In genomic region chr17:59762826-59763374, GRCh38 we compare ENCODE assay signal across 15 cellular contexts. TPM values are rescaled to one million over a fixed set of nuclear protein-coding genes. Genes with fewer than 3 reads are reported as not detected.
DNase-seq lines count a peak whose midpoint lies in the region; ATAC-seq and TF ChIP-seq lines count a peak whose summit lies in the region.
"Had no signal": no experiment of that assay in that cellular context is flagged by ENCODE, and none has a peak within 500 bp of the region (broad histone marks: within the 10 kb centered on the region; RNA-seq: fewer than 3 reads in every experiment).

No MANE protein-coding gene starts in this region.

- peaks cover 26% of the 10 kb centered on the region for H3K36me3 Mint-ChIP-seq in GM23338 (ENCODE audit: low read depth)

- TF ChIP-seq POLR2A in body of pancreas (IDR thresholded peaks at IDR 0.05), result no peak

- peaks cover 9% of the 10 kb centered on the region for H3K4me1 Mint-ChIP-seq in GM23338

- intact Hi-C loops in body of pancreas (cut with DNase I), result no loop called here

- H3K9me3 Mint-ChIP-seq in GM23338, result peaks cover 8% of the 10 kb centered on the region; the same call in 2 of the 3 replicates

- no peaks in the 10 kb centered on the region for H3K27me3 Mint-ChIP-seq in GM23338 (ENCODE audit: insufficient read depth, low read depth, poor library complexity)

- H3K4me1 ChIP-seq in GM23338 (ENCODE audit: insufficient read depth) (peaks cover 6% of the 10 kb centered on the region; the same call in 1 of the 2 replicates), RWPE2 (ENCODE audit: insufficient read depth, poor library complexity, severe bottlenecking) (peaks cover 51% of the 10 kb centered on the region), body of pancreas (peaks cover 26% of the 10 kb centered on the region), osteoblast (ENCODE audit: insufficient read depth, low read length) (peaks cover 51% of the 10 kb centered on the region)

- no peak overlapping the region for H3K4me2 ChIP-seq in GM23338
- peak overlapping the region; percentile 38 for H3K4me2 ChIP-seq in osteoblast (ENCODE audit: insufficient read depth, low read length)

- TF ChIP-seq CTCF in GM23338 (conservative IDR thresholded peaks at IDR 0.05; ENCODE audit: low read depth in 2 of 2), result no peak
- TF ChIP-seq CTCF in RWPE2 (IDR thresholded peaks at IDR 0.05; ENCODE audit: poor library complexity, severe bottlenecking), result no peak
- TF ChIP-seq CTCF in body of pancreas (IDR thresholded peaks at IDR 0.05), result no peak
- TF ChIP-seq CTCF in osteoblast (IDR thresholded peaks at IDR 0.05; ENCODE audit: extremely low read depth, low read depth, low read length), result no peak

- H2AFZ ChIP-seq in GM23338 (no peak overlapping the region), osteoblast (ENCODE audit: low read length) (no peak overlapping the region)

- no peak overlapping the region for H3K4me3 ChIP-seq in GM23338
- no peak overlapping the region for H3K4me3 ChIP-seq in RWPE2 (ENCODE audit: severe bottlenecking)
- H3K4me3 ChIP-seq in body of pancreas, result no peak overlapping the region
- H3K4me3 ChIP-seq in osteoblast (ENCODE audit: insufficient read depth, low read length), result no peak overlapping the region
- H3K4me3 ChIP-seq: dorsolateral prefrontal cortex, gastrocnemius medialis, thyroid gland had no signal

- H3K79me2 ChIP-seq in GM23338 (replicated peaks; ENCODE audit: insufficient read depth) (no peaks in the 10 kb centered on the region), osteoblast (ENCODE audit: insufficient read depth, low read length) (peaks cover 31% of the 10 kb centered on the region)

- no peak overlapping the region for H3K27ac Mint-ChIP-seq in GM23338
- H3K27ac Mint-ChIP-seq: nephron progenitor cell had no signal

- H3K27me3 ChIP-seq in GM23338 (ENCODE audit: insufficient read depth), result no peaks in the 10 kb centered on the region
- no peaks in the 10 kb centered on the region for H3K27me3 ChIP-seq in RWPE2 (ENCODE audit: insufficient read depth, poor library complexity, severe bottlenecking)
- no peaks in the 10 kb centered on the region for H3K27me3 ChIP-seq in body of pancreas
- no peaks in the 10 kb centered on the region for H3K27me3 ChIP-seq in osteoblast (ENCODE audit: insufficient read depth, low read length)
- H3K27me3 ChIP-seq: dorsolateral prefrontal cortex, gastrocnemius medialis, thyroid gland had no signal

- DNase-seq in GM23338 (ENCODE audit: low spot score) (no peak), RWPE2 (ENCODE audit: low spot score) (no peak), body of pancreas (no peak), osteoblast (ENCODE audit: insufficient read length, low spot score, missing footprints) (no peak)
- DNase-seq in effector CD4-positive, alpha-beta T cell, result no peak
- DNase-seq: activated gamma-delta T cell, dorsolateral prefrontal cortex, gastrocnemius medialis, NCI-H146, NCI-H526 treated with DMSO at 0.1 percent for 48 hours, nephron progenitor cell, thyroid gland had no signal

- H3K9me3 ChIP-seq in RWPE2 (ENCODE audit: severe bottlenecking) (no peaks in the 10 kb centered on the region), body of pancreas (no peaks in the 10 kb centered on the region), osteoblast (ENCODE audit: low read depth, low read length) (no peaks in the 10 kb centered on the region)
- H3K9me3 ChIP-seq: gastrocnemius medialis, thyroid gland had no signal

- no peaks in the 10 kb centered on the region for H3K9me2 ChIP-seq in GM23338 (ENCODE audit: insufficient read depth)

- H3K27ac ChIP-seq in GM23338 (ENCODE audit: low read depth) (peak overlapping the region; percentile 50; the same call in 1 of the 2 replicates), RWPE2 (ENCODE audit: poor library complexity, severe bottlenecking) (peak overlapping the region; percentile 99), body of pancreas (peak overlapping the region in 3 of 4 donors; percentile 59 to 84 (median 61)), osteoblast (ENCODE audit: low read depth, low read length) (peak overlapping the region; percentile 100)
- H3K27ac ChIP-seq: gastrocnemius medialis, VCaP had no signal

- ATAC-seq in GM23338, result no peak
- ATAC-seq in RWPE2 (ENCODE audit: low read depth), result no peak
- no peak for ATAC-seq in body of pancreas
- ATAC-seq in HG03521 (IDR thresholded peaks at IDR 0.05; ENCODE audit: unreplicated experiment), result no peak
- no peak for ATAC-seq in GM18909 (IDR thresholded peaks at IDR 0.05; ENCODE audit: poor library complexity, unreplicated experiment)
- ATAC-seq: gastrocnemius medialis had no signal

- H3K36me3 ChIP-seq in GM23338 (ENCODE audit: insufficient read depth) (no peaks in the 10 kb centered on the region), RWPE2 (ENCODE audit: low read depth) (peaks cover 26% of the 10 kb centered on the region), body of pancreas (replicated peaks in 1 of 2; ENCODE audit: insufficient read depth in 1 of 2, low read depth in 2 of 2) (peaks cover 0 to 2% of the 10 kb centered on the region in 2 donors), osteoblast (ENCODE audit: insufficient read depth, low read length) (peaks cover 5% of the 10 kb centered on the region)
- H3K36me3 ChIP-seq: thyroid gland had no signal

- H4K20me1 ChIP-seq in GM23338 (replicated peaks; ENCODE audit: insufficient read depth) (no peaks in the 10 kb centered on the region), osteoblast (ENCODE audit: insufficient read depth, low read length) (no peaks in the 10 kb centered on the region)

- no peaks in the 10 kb centered on the region for H3F3A ChIP-seq in GM23338 (replicated peaks; ENCODE audit: low read depth)

- no peak overlapping the region for H3K4me3 Mint-ChIP-seq in GM23338
- H3K4me3 Mint-ChIP-seq: nephron progenitor cell had no signal

TF ChIP-seq in GM23338, 12 proteins besides CTCF, POLR2A, EP300 and RAD21 (continues in another document):
- TF ChIP-seq REST (IDR thresholded peaks at IDR 0.05; ENCODE audit: unreplicated experiment) (no peak), NANOG (IDR thresholded peaks at IDR 0.05; ENCODE audit: borderline replicate concordance) (no peak), CREB1 (CRISPR knock-in tag; IDR thresholded peaks at IDR 0.05; ENCODE audit: low read depth) (no peak), JUNB (IDR thresholded peaks at IDR 0.05; ENCODE audit: unreplicated experiment) (no peak)
- TF ChIP-seq, protein P1, sequence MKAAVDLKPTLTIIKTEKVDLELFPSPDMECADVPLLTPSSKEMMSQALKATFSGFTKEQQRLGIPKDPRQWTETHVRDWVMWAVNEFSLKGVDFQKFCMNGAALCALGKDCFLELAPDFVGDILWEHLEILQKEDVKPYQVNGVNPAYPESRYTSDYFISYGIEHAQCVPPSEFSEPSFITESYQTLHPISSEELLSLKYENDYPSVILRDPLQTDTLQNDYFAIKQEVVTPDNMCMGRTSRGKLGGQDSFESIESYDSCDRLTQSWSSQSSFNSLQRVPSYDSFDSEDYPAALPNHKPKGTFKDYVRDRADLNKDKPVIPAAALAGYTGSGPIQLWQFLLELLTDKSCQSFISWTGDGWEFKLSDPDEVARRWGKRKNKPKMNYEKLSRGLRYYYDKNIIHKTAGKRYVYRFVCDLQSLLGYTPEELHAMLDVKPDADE (IDR thresholded peaks at IDR 0.05), result no peak

RNA-seq across cellular contexts. Expression of gene VMP1, which starts 55.4 kb away (rescaled TPM):
- total RNA-seq in GM23338 (2014; rRNA removed; shearing (Covaris generic)), result 112 and 137 TPM in 2 replicates
- 63.1 and 70.1 TPM in 2 replicates for polyA plus RNA-seq in GM23338 (2016; fragmentation: Nextera tagmentation; extraction: Ambion mirVana)
- total RNA-seq in body of pancreas (100 to 1,000 TPM; 174 to 259 TPM), osteoblast (415 and 445 TPM in 2 replicates)

RNA-seq across cellular contexts. Expression of gene PTRH2, which starts 55.7 kb away (rescaled TPM):
- total RNA-seq in GM23338 (2014; rRNA removed; shearing (Covaris generic)), result 26.6 and 32.7 TPM in 2 replicates
- polyA plus RNA-seq in GM23338 (2016; fragmentation: Nextera tagmentation; extraction: Ambion mirVana), result 70.7 and 85.2 TPM in 2 replicates
- total RNA-seq in body of pancreas (10 to 100 TPM; 15.3 to 15.5 TPM), osteoblast (8.0 and 14.7 TPM in 2 replicates)

Comparison
In these comparisons a context has a peak if more than half of its experiments do, and no peak if none do; other contexts are left out.
1. H3K27ac ChIP-seq: peak in every context shown above with its lines; median percentile 100 in osteoblast; 99 in RWPE2; 61 in body of pancreas; 50 in GM23338.